Comparison of ENCODE assay signal across 8 cellular contexts in the genomic region with DNA sequence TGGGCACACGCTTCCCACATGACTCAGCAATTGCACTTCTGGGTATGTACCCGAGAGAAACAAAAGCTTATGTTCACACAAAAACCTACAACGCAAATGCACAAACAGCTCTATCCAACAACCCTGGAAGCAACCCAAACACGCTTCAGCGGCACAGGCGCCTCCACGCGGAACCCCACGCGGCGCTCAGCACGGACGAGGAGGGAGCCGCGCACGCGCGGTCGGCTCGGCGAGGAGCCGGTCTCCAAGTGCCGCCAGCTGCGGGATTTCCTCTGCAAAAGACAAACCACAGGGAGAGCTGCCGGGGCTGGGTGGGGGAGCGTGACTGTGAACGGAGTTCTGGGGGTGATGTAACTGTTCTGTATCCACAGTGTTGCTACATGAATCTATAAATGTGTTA.
DNase-seq lines count a peak whose midpoint lies in the region; ATAC-seq and TF ChIP-seq lines count a peak whose summit lies in the region.
"Not testable (repeated sequence)": the region's sequence is repeated elsewhere in the genome, so short reads cannot be mapped to it uniquely, and the experiment has no call there.

No MANE protein-coding gene starts in this region.

- not testable (repeated sequence) for H3K36me3 Mint-ChIP-seq in activated CD4-positive, alpha-beta T cell treated with anti-CD3 and anti-CD28 coated beads, Interleukin-2, amount 10 ng/mL, durations not matched to agents 7 days and 5 days (ENCODE audit: low read depth); activated T-cell treated with anti-CD3 and anti-CD28 coated beads, Interleukin-2, amount 50 U/mL, for 4 hours (ENCODE audit: insufficient read depth); activated naive CD8-positive, alpha-beta T cell treated with anti-CD3 and anti-CD28 coated beads for 36 hours; naive thymus-derived CD4-positive, alpha-beta T cell

- not testable (repeated sequence) for H3K27me3 ChIP-seq in MG63; naive thymus-derived CD4-positive, alpha-beta T cell (ENCODE audit: control insufficient read depth in 2 of 2, insufficient read depth in 2 of 2, low read length in 2 of 2); upper lobe of right lung

- H3K9me3 Mint-ChIP-seq in activated CD4-positive, alpha-beta T cell treated with anti-CD3 and anti-CD28 coated beads, Interleukin-2, amount 10 ng/mL, durations not matched to agents 7 days and 5 days; activated T-cell treated with anti-CD3 and anti-CD28 coated beads, Interleukin-2, amount 50 U/mL, for 4 hours; activated naive CD8-positive, alpha-beta T cell treated with anti-CD3 and anti-CD28 coated beads for 36 hours; naive thymus-derived CD4-positive, alpha-beta T cell: not testable (repeated sequence)

- H3K9me3 ChIP-seq in MG63; naive thymus-derived CD4-positive, alpha-beta T cell (ENCODE audit: control insufficient read depth in 2 of 3, low read length in 3 of 3); upper lobe of right lung: not testable (repeated sequence)

- H3K4me3 ChIP-seq in MG63 (peak overlapping the region; percentile 40), fibroblast of villous mesenchyme (ENCODE audit: low read depth, low read length) (peak overlapping the region; percentile 25)
- not testable (repeated sequence) for H3K4me3 ChIP-seq in naive thymus-derived CD4-positive, alpha-beta T cell (ENCODE audit: low read length); upper lobe of right lung

- not testable (repeated sequence) for TF ChIP-seq CTCF in fibroblast of villous mesenchyme (IDR thresholded peaks at IDR 0.05; ENCODE audit: insufficient read depth, low read depth, low read length); upper lobe of right lung (IDR thresholded peaks at IDR 0.05)

- not testable (repeated sequence) for H3K27ac Mint-ChIP-seq in activated CD4-positive, alpha-beta T cell treated with anti-CD3 and anti-CD28 coated beads, Interleukin-2, amount 10 ng/mL, durations not matched to agents 7 days and 5 days; activated naive CD8-positive, alpha-beta T cell treated with anti-CD3 and anti-CD28 coated beads for 36 hours; naive thymus-derived CD4-positive, alpha-beta T cell

- peak; percentile 78 for DNase-seq in MG63
- peak; percentile 45 for DNase-seq in activated CD4-positive, alpha-beta T cell treated with anti-CD3 and anti-CD28 coated beads, Interleukin-2, amount 10 ng/mL, durations not matched to agents 7 days and 5 days
- peak; percentile 21 for DNase-seq in activated T-cell treated with anti-CD3 and anti-CD28 coated beads, Interleukin-2, amount 50 U/mL, for 4 hours
- peak; percentile 37 for DNase-seq in activated naive CD8-positive, alpha-beta T cell treated with anti-CD3 and anti-CD28 coated beads for 36 hours
- not testable (repeated sequence) for DNase-seq in fibroblast of villous mesenchyme (ENCODE audit: low read depth)
- DNase-seq in naive thymus-derived CD4-positive, alpha-beta T cell = peak in 7 of 9 donors; percentile 7 to 42 (median 33)
- DNase-seq in stimulated activated CD4-positive, alpha-beta T cell treated with anti-CD3 and anti-CD28 coated beads, Interleukin-4, amount 100 ng/mL, for 1 hour = peak; percentile 11
- peak; percentile 46 for DNase-seq in upper lobe of right lung

- H3K4me1 ChIP-seq in naive thymus-derived CD4-positive, alpha-beta T cell (ENCODE audit: control insufficient read depth in 2 of 2, insufficient read depth in 2 of 2, low read length in 2 of 2); upper lobe of right lung: not testable (repeated sequence)

- POLR2A ChIA-PET in activated CD4-positive, alpha-beta T cell treated with anti-CD3 and anti-CD28 coated beads, Interleukin-2, amount 10 ng/mL, durations not matched to agents 7 days and 5 days (lab: Charles Lee); naive thymus-derived CD4-positive, alpha-beta T cell (lab: Charles Lee): not testable (repeated sequence)

- H3K27me3 Mint-ChIP-seq in activated CD4-positive, alpha-beta T cell treated with anti-CD3 and anti-CD28 coated beads, Interleukin-2, amount 10 ng/mL, durations not matched to agents 7 days and 5 days; activated T-cell treated with anti-CD3 and anti-CD28 coated beads, Interleukin-2, amount 50 U/mL, for 4 hours (ENCODE audit: low read depth); activated naive CD8-positive, alpha-beta T cell treated with anti-CD3 and anti-CD28 coated beads for 36 hours; naive thymus-derived CD4-positive, alpha-beta T cell: not testable (repeated sequence)

- not testable (repeated sequence) for H3K4me1 Mint-ChIP-seq in activated CD4-positive, alpha-beta T cell treated with anti-CD3 and anti-CD28 coated beads, Interleukin-2, amount 10 ng/mL, durations not matched to agents 7 days and 5 days; activated T-cell treated with anti-CD3 and anti-CD28 coated beads, Interleukin-2, amount 50 U/mL, for 4 hours (ENCODE audit: low read depth); activated naive CD8-positive, alpha-beta T cell treated with anti-CD3 and anti-CD28 coated beads for 36 hours; naive thymus-derived CD4-positive, alpha-beta T cell

- H3K36me3 ChIP-seq in MG63; naive thymus-derived CD4-positive, alpha-beta T cell (ENCODE audit: control insufficient read depth in 2 of 3, insufficient read depth in 3 of 3, low read length in 3 of 3); upper lobe of right lung: not testable (repeated sequence)

- not testable (repeated sequence) for H3K4me3 Mint-ChIP-seq in activated CD4-positive, alpha-beta T cell treated with anti-CD3 and anti-CD28 coated beads, Interleukin-2, amount 10 ng/mL, durations not matched to agents 7 days and 5 days
- peak overlapping the region; percentile 54 for H3K4me3 Mint-ChIP-seq in activated T-cell treated with anti-CD3 and anti-CD28 coated beads, Interleukin-2, amount 50 U/mL, for 4 hours
- peak overlapping the region; percentile 22 for H3K4me3 Mint-ChIP-seq in activated naive CD8-positive, alpha-beta T cell treated with anti-CD3 and anti-CD28 coated beads for 36 hours
- peak overlapping the region in 6 of 10 donors; percentile 26 to 72 (median 52) for H3K4me3 Mint-ChIP-seq in naive thymus-derived CD4-positive, alpha-beta T cell

- CTCF ChIA-PET in activated CD4-positive, alpha-beta T cell treated with anti-CD3 and anti-CD28 coated beads, Interleukin-2, amount 10 ng/mL, durations not matched to agents 7 days and 5 days (lab: Charles Lee); naive thymus-derived CD4-positive, alpha-beta T cell (lab: Charles Lee): not testable (repeated sequence)

- H3K27ac ChIP-seq in naive thymus-derived CD4-positive, alpha-beta T cell (ENCODE audit: low read depth, low read length); upper lobe of right lung: not testable (repeated sequence)

- intact Hi-C loops in naive thymus-derived CD4-positive, alpha-beta T cell (cut with micrococcal nuclease); upper lobe of right lung (cut with DNase I): not testable (repeated sequence)

- not testable (repeated sequence) for ATAC-seq in activated T-cell treated with anti-CD3 and anti-CD28 coated beads, Interleukin-2, amount 50 U/mL, for 4 hours; naive thymus-derived CD4-positive, alpha-beta T cell; upper lobe of right lung
